12 cellular contexts compared by ENCODE assay signal in the genomic region with DNA sequence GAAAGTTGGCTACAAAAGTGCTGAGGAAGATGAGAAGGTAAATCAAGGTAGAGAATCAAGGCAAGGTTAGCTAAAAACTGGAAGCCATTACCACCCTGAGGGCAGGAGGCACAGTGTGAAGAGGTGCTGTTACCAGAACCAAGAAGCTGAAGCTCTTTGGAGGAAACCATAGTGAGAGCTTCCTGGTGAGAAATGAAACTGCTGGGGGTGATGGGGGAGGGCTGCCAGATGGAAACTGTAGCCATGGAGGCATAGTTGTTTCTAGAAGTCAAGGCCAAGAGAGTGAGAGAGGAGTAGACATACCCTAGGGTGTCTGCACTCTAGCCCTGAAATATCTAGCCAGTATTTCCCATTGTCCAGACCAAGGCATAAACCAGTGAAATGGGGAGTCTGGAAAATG. TPM values are rescaled to one million over a fixed set of nuclear protein-coding genes. Genes with fewer than 3 reads are reported as not detected.
DNase-seq lines count a peak whose midpoint lies in the region; ATAC-seq and TF ChIP-seq lines count a peak whose summit lies in the region.
"Had no signal": no experiment of that assay in that cellular context is flagged by ENCODE, and none has a peak within 500 bp of the region (broad histone marks: within the 10 kb centered on the region; RNA-seq: fewer than 3 reads in every experiment).

No MANE protein-coding gene starts in this region.

- H3K4me2 ChIP-seq in smooth muscle cell, result no peak overlapping the region

- H3K4me1 ChIP-seq in smooth muscle cell (ENCODE audit: low read depth) (no peaks in the 10 kb centered on the region), body of pancreas (no peaks in the 10 kb centered on the region)

- intact Hi-C loops in body of pancreas (cut with DNase I), result loop anchor here (10.0 kb wide), 2 partner anchors 64 to 534 kb away; no protein-coding TSS in a partner anchor

- peak overlapping the region; percentile 58 for H2AFZ ChIP-seq in smooth muscle cell (ENCODE audit: low read depth)

- no peak for TF ChIP-seq CTCF in smooth muscle cell (IDR thresholded peaks at IDR 0.05; ENCODE audit: borderline replicate concordance, insufficient read depth, poor library complexity, severe bottlenecking)
- no peak for TF ChIP-seq CTCF in body of pancreas (IDR thresholded peaks at IDR 0.05)
- no peak for TF ChIP-seq CTCF in mesothelial cell of epicardium (IDR thresholded peaks at IDR 0.05; ENCODE audit: unreplicated experiment)

- no peak overlapping the region for H3K4me3 Mint-ChIP-seq in activated naive CD8-positive, alpha-beta T cell treated with anti-CD3 and anti-CD28 coated beads for 36 hours
- no peak overlapping the region for H3K4me3 Mint-ChIP-seq in activated naive CD8-positive, alpha-beta T cell treated with anti-CD3 and anti-CD28 coated beads, Interleukin-2, amount 50 U/mL, for 24 hours
- no peak overlapping the region for H3K4me3 Mint-ChIP-seq in mesothelial cell of epicardium
- H3K4me3 Mint-ChIP-seq: memory B cell; stimulated activated naive B cell treated with anti-CD40 and anti-IgM and Interleukin-4, amounts not matched to agents 10 μg/mL and 1 μg/mL and 100 μg/mL, for 72 hours had no signal

- H3K27ac Mint-ChIP-seq in activated naive CD8-positive, alpha-beta T cell treated with anti-CD3 and anti-CD28 coated beads for 36 hours, result peak overlapping the region; percentile 12
- no peak overlapping the region for H3K27ac Mint-ChIP-seq in activated naive CD8-positive, alpha-beta T cell treated with anti-CD3 and anti-CD28 coated beads, Interleukin-2, amount 50 U/mL, for 24 hours
- H3K27ac Mint-ChIP-seq in mesothelial cell of epicardium, result no peak overlapping the region
- H3K27ac Mint-ChIP-seq: memory B cell; stimulated activated naive B cell treated with anti-CD40 and anti-IgM and Interleukin-4, amounts not matched to agents 10 μg/mL and 1 μg/mL and 100 μg/mL, for 72 hours had no signal

- H3K9ac ChIP-seq in smooth muscle cell (ENCODE audit: low read depth), result no peak overlapping the region

- H3K27me3 ChIP-seq in smooth muscle cell (ENCODE audit: low read depth) (no peaks in the 10 kb centered on the region), body of pancreas (no peaks in the 10 kb centered on the region)

- no peak for ATAC-seq in activated naive CD8-positive, alpha-beta T cell treated with anti-CD3 and anti-CD28 coated beads, Interleukin-2, amount 50 U/mL, for 24 hours
- ATAC-seq in HG02588 (IDR thresholded peaks at IDR 0.05; ENCODE audit: unreplicated experiment) (peak; percentile 75), HG03460 (IDR thresholded peaks at IDR 0.05; ENCODE audit: unreplicated experiment) (peak; percentile 85), body of pancreas (no peak)
- ATAC-seq: stimulated activated naive B cell treated with anti-CD40 and anti-IgM and Interleukin-4, amounts not matched to agents 10 μg/mL and 1 μg/mL and 100 μg/mL, for 72 hours had no signal

- peaks cover 8% of the 10 kb centered on the region for H3K4me1 Mint-ChIP-seq in activated naive CD8-positive, alpha-beta T cell treated with anti-CD3 and anti-CD28 coated beads for 36 hours
- H3K4me1 Mint-ChIP-seq in activated naive CD8-positive, alpha-beta T cell treated with anti-CD3 and anti-CD28 coated beads, Interleukin-2, amount 50 U/mL, for 24 hours, result peaks cover 5% of the 10 kb centered on the region
- no peaks in the 10 kb centered on the region for H3K4me1 Mint-ChIP-seq in mesothelial cell of epicardium
- H3K4me1 Mint-ChIP-seq: memory B cell had no signal

- no peaks in the 10 kb centered on the region for H3K9me3 Mint-ChIP-seq in activated naive CD8-positive, alpha-beta T cell treated with anti-CD3 and anti-CD28 coated beads for 36 hours
- H3K9me3 Mint-ChIP-seq in activated naive CD8-positive, alpha-beta T cell treated with anti-CD3 and anti-CD28 coated beads, Interleukin-2, amount 50 U/mL, for 24 hours, result no peaks in the 10 kb centered on the region
- H3K9me3 Mint-ChIP-seq in mesothelial cell of epicardium, result no peaks in the 10 kb centered on the region
- H3K9me3 Mint-ChIP-seq: memory B cell; stimulated activated naive B cell treated with anti-CD40 and anti-IgM and Interleukin-4, amounts not matched to agents 10 μg/mL and 1 μg/mL and 100 μg/mL, for 72 hours had no signal

- H3K4me3 ChIP-seq in smooth muscle cell (no peak overlapping the region), body of pancreas (no peak overlapping the region)
- H3K4me3 ChIP-seq: skin epidermis had no signal

- DNase-seq in activated naive CD8-positive, alpha-beta T cell treated with anti-CD3 and anti-CD28 coated beads for 36 hours, result peak; percentile 12
- DNase-seq in activated naive CD8-positive, alpha-beta T cell treated with anti-CD3 and anti-CD28 coated beads, Interleukin-2, amount 50 U/mL, for 24 hours, result no peak
- DNase-seq in smooth muscle cell (lab: John Stamatoyannopoulos, UW; ENCODE audit: unreplicated experiment) (no peak), body of pancreas (no peak), mesothelial cell of epicardium (ENCODE audit: low spot score in 2 of 2, unreplicated experiment in 2 of 2) (no peak), NCI-H345 (lab: John Stamatoyannopoulos, UW) (no peak)
- DNase-seq: stimulated activated naive B cell treated with anti-CD40 and anti-IgM and Interleukin-4, amounts not matched to agents 10 μg/mL and 1 μg/mL and 100 μg/mL, for 72 hours; WERI-Rb-1 had no signal

- no peaks in the 10 kb centered on the region for H4K20me1 ChIP-seq in smooth muscle cell (ENCODE audit: low read depth)

- peaks cover 8% of the 10 kb centered on the region for H3K27me3 Mint-ChIP-seq in activated naive CD8-positive, alpha-beta T cell treated with anti-CD3 and anti-CD28 coated beads for 36 hours
- peaks cover 12% of the 10 kb centered on the region for H3K27me3 Mint-ChIP-seq in activated naive CD8-positive, alpha-beta T cell treated with anti-CD3 and anti-CD28 coated beads, Interleukin-2, amount 50 U/mL, for 24 hours
- H3K27me3 Mint-ChIP-seq in mesothelial cell of epicardium (ENCODE audit: low read depth), result peaks cover 51% of the 10 kb centered on the region
- H3K27me3 Mint-ChIP-seq: memory B cell; stimulated activated naive B cell treated with anti-CD40 and anti-IgM and Interleukin-4, amounts not matched to agents 10 μg/mL and 1 μg/mL and 100 μg/mL, for 72 hours had no signal

- H3F3A ChIP-seq in smooth muscle cell (ENCODE audit: low read depth), result no peaks in the 10 kb centered on the region

- no peaks in the 10 kb centered on the region for H3K79me2 ChIP-seq in smooth muscle cell (ENCODE audit: low read depth)

- no peaks in the 10 kb centered on the region for H3K36me3 Mint-ChIP-seq in activated naive CD8-positive, alpha-beta T cell treated with anti-CD3 and anti-CD28 coated beads for 36 hours
- no peaks in the 10 kb centered on the region for H3K36me3 Mint-ChIP-seq in activated naive CD8-positive, alpha-beta T cell treated with anti-CD3 and anti-CD28 coated beads, Interleukin-2, amount 50 U/mL, for 24 hours (ENCODE audit: low read depth)
- H3K36me3 Mint-ChIP-seq in mesothelial cell of epicardium, result no peaks in the 10 kb centered on the region
- H3K36me3 Mint-ChIP-seq: memory B cell; stimulated activated naive B cell treated with anti-CD40 and anti-IgM and Interleukin-4, amounts not matched to agents 10 μg/mL and 1 μg/mL and 100 μg/mL, for 72 hours had no signal

- H3K27ac ChIP-seq in smooth muscle cell (ENCODE audit: low read depth), result no peak overlapping the region
- no peak overlapping the region for H3K27ac ChIP-seq in body of pancreas
- H3K27ac ChIP-seq: skin epidermis, WERI-Rb-1 had no signal

- H3K36me3 ChIP-seq in smooth muscle cell (ENCODE audit: low read depth) (no peaks in the 10 kb centered on the region), body of pancreas (replicated peaks in 1 of 2; ENCODE audit: insufficient read depth in 1 of 2, low read depth in 2 of 2) (no peaks in the 10 kb centered on the region)
- H3K36me3 ChIP-seq: WERI-Rb-1 had no signal

- no peak for TF ChIP-seq POLR2A in body of pancreas (IDR thresholded peaks at IDR 0.05)

- H3K9me3 ChIP-seq in smooth muscle cell (replicated peaks; ENCODE audit: low read depth) (no peaks in the 10 kb centered on the region), body of pancreas (no peaks in the 10 kb centered on the region)

RNA-seq across cellular contexts. Expression of a gene that starts 28.7 kb away (rescaled TPM):
- 10 to 100 TPM; 40.8 to 45.2 TPM for total RNA-seq in activated naive CD8-positive, alpha-beta T cell treated with anti-CD3 and anti-CD28 coated beads for 36 hours
- total RNA-seq in smooth muscle cell, result 0.27 TPM in 1 of 2 replicates, not detected in the other
- 0.71 TPM in 1 of 2 replicates, not detected in the other for polyA plus RNA-seq in smooth muscle cell
- total RNA-seq in body of pancreas, result 10 to 100 TPM; 14.5 to 17.6 TPM
- 77.1 to 94.3 TPM (median 81.4 TPM) in 3 replicates for total RNA-seq in mesothelial cell of epicardium

RNA-seq across cellular contexts. Expression of a gene that starts 58.1 kb away (rescaled TPM):
- total RNA-seq in activated naive CD8-positive, alpha-beta T cell treated with anti-CD3 and anti-CD28 coated beads for 36 hours, result 10 to 100 TPM; 38.5 to 38.6 TPM
- total RNA-seq in smooth muscle cell, result not detected in 2 replicates
- polyA plus RNA-seq in smooth muscle cell, result not detected in 2 replicates
- 1 to 10 TPM in 1 of 2 donors, under 1 TPM in 1; 0.99 to 3.9 TPM for total RNA-seq in body of pancreas
- total RNA-seq in mesothelial cell of epicardium, result 86.8 to 105 TPM (median 88.6 TPM) in 3 replicates

Comparison
In these comparisons a context has a peak if more than half of its experiments do, and no peak if none do; other contexts are left out.
1. ATAC-seq: peak in HG02588 (single experiment) and HG03460 (single experiment); none in activated naive CD8-positive, alpha-beta T cell treated with anti-CD3 and anti-CD28 coated beads, Interleukin-2, amount 50 U/mL, for 24 hours (single experiment) and body of pancreas (single experiment).
2. RNA of a gene that starts 28.7 kb away (total RNA-seq): 77.1 to 94.3 TPM in mesothelial cell of epicardium, 40.8 to 45.2 TPM in activated naive CD8-positive, alpha-beta T cell treated with anti-CD3 and anti-CD28 coated beads for 36 hours and 14.5 to 17.6 TPM in body of pancreas; 0.27 TPM in smooth muscle cell; every median in the first group is over 10 times any median in the second.
3. RNA of a gene that starts 58.1 kb away (total RNA-seq): 86.8 to 105 TPM in mesothelial cell of epicardium and 38.5 to 38.6 TPM in activated naive CD8-positive, alpha-beta T cell treated with anti-CD3 and anti-CD28 coated beads for 36 hours; 0.99 to 3.9 TPM in body of pancreas and not detected in smooth muscle cell; every median in the first group is over 4 times any median in the second.